In genomic region chrX:3881259-3881889, GRCh38 we compare ENCODE assay signal across 8 cellular contexts.
DNase-seq lines count a peak whose midpoint lies in the region; ATAC-seq and TF ChIP-seq lines count a peak whose summit lies in the region.
"Not testable (repeated sequence)": the region's sequence is repeated elsewhere in the genome, so short reads cannot be mapped to it uniquely, and the experiment has no call there.

No MANE protein-coding gene starts in this region.

- not testable (repeated sequence) for H3K36me3 ChIP-seq in left lung

- not testable (repeated sequence) for H3K36me3 Mint-ChIP-seq in activated T-cell treated with anti-CD3 and anti-CD28 coated beads, Interleukin-2, amount 50 U/mL, for 4 hours (ENCODE audit: insufficient read depth)

- not testable (repeated sequence) for H3K4me1 ChIP-seq in left lung

- H3K4me1 Mint-ChIP-seq in activated T-cell treated with anti-CD3 and anti-CD28 coated beads, Interleukin-2, amount 50 U/mL, for 4 hours (ENCODE audit: low read depth), result not testable (repeated sequence)

- H3K9me3 Mint-ChIP-seq in activated T-cell treated with anti-CD3 and anti-CD28 coated beads, Interleukin-2, amount 50 U/mL, for 4 hours, result not testable (repeated sequence)

- not testable (repeated sequence) for H3K27me3 Mint-ChIP-seq in activated T-cell treated with anti-CD3 and anti-CD28 coated beads, Interleukin-2, amount 50 U/mL, for 4 hours (ENCODE audit: low read depth)

- not testable (repeated sequence) for H3K27ac ChIP-seq in left lung

- peak; percentile 43 for ATAC-seq in GM18498 (IDR thresholded peaks at IDR 0.05; ENCODE audit: unreplicated experiment)
- ATAC-seq in GM19324 (IDR thresholded peaks at IDR 0.05; ENCODE audit: low FRiP score, unreplicated experiment), result peak; percentile 44
- peak; percentile 43 for ATAC-seq in GM21526 (IDR thresholded peaks at IDR 0.05; ENCODE audit: low FRiP score, unreplicated experiment)
- peak; percentile 34 for ATAC-seq in HG02678 (IDR thresholded peaks at IDR 0.05; ENCODE audit: unreplicated experiment)
- peak; percentile 43 for ATAC-seq in HG03045 (IDR thresholded peaks at IDR 0.05; ENCODE audit: unreplicated experiment)
- peak; percentile 63 for ATAC-seq in HG03439 (IDR thresholded peaks at IDR 0.05; ENCODE audit: unreplicated experiment)
- ATAC-seq in activated T-cell treated with anti-CD3 and anti-CD28 coated beads, Interleukin-2, amount 50 U/mL, for 4 hours, result peak; percentile 35 to 36
- peak; percentile 70 for ATAC-seq in left lung

- H3K27me3 ChIP-seq in left lung, result not testable (repeated sequence)

- H3K9me3 ChIP-seq in left lung, result not testable (repeated sequence)

- H3K4me3 ChIP-seq in left lung, result not testable (repeated sequence)

- intact Hi-C loops in left lung (cut with DNase I), result not testable (repeated sequence)

- TF ChIP-seq CTCF in left lung (IDR thresholded peaks at IDR 0.05), result not testable (repeated sequence)

- not testable (repeated sequence) for DNase-seq in activated T-cell treated with anti-CD3 and anti-CD28 coated beads, Interleukin-2, amount 50 U/mL, for 4 hours; left lung

- not testable (repeated sequence) for H3K4me3 Mint-ChIP-seq in activated T-cell treated with anti-CD3 and anti-CD28 coated beads, Interleukin-2, amount 50 U/mL, for 4 hours
